ENCODE assay signal across 33 cellular contexts in genomic region chr6:39403304-39403703, GRCh38.
"Had no signal": no experiment of that assay in that cellular context is flagged by ENCODE, and none has a peak within 500 bp of the region (broad histone marks: within the 10 kb centered on the region; RNA-seq: fewer than 3 reads in every experiment).

No MANE protein-coding gene starts in this region.

- DNase-seq: activated CD4-positive, alpha-beta memory T cell treated with anti-CD3 and anti-CD28 coated beads, Interleukin-2, amount 10 ng/mL, durations not matched to agents 7 days and 5 days; activated CD4-positive, alpha-beta T cell treated with anti-CD3 and anti-CD28 coated beads for 1 hour; activated CD4-positive, alpha-beta T cell treated with anti-CD3 and anti-CD28 coated beads for 48 hours; activated CD4-positive, CD25-positive, alpha-beta regulatory T cell; activated CD8-positive, alpha-beta memory T cell treated with anti-CD3 and anti-CD28 coated beads for 24 hours; activated CD8-positive, alpha-beta memory T cell treated with anti-CD3 and anti-CD28 coated beads, Interleukin-2, amount 10 ng/mL, durations not matched to agents 7 days and 5 days; activated CD8-positive, alpha-beta memory T cell treated with anti-CD3 and anti-CD28 coated beads, Interleukin-2, amount 50 U/mL, for 48 hours; activated effector memory CD4-positive, alpha-beta T cell treated with Interleukin-2 at 50 U/mL for 16 hours; activated naive CD4-positive, alpha-beta T cell treated with anti-CD3 and anti-CD28 coated beads, Interleukin-2, amount 10 ng/mL, durations not matched to agents 7 days and 5 days; activated naive CD8-positive, alpha-beta T cell treated with anti-CD3 and anti-CD28 coated beads, Interleukin-2, amount 50 U/mL, for 24 hours; activated T-cell treated with anti-CD3 and anti-CD28 coated beads, Interleukin-2, amount 50 U/mL, for 48 hours; amygdala; body of pancreas; Kasumi-1; KG1; MG63; NCI-H1048; NCI-H1105 treated with DMSO at 0.1 percent for 48 hours; NCI-H146; NCI-H187; NCI-H2029 treated with DMSO at 0.1 percent for 48 hours; NCI-H2171 treated with DMSO at 0.1 percent for 48 hours; NCI-H2227 treated with DMSO at 0.1 percent for 48 hours; NCI-H446; NCI-H524; SHP77; SJCRH30; T1000; WERI-Rb-1 had no signal

- H3K36me3 ChIP-seq: breast epithelium, MG63, SJCRH30, WERI-Rb-1 had no signal

- H3K27me3 ChIP-seq: body of pancreas, breast epithelium, MG63, SJCRH30 had no signal

- FAIRE-seq: astrocyte had no signal

- ATAC-seq: activated CD8-positive, alpha-beta memory T cell treated with anti-CD3 and anti-CD28 coated beads, Interleukin-2, amount 10 ng/mL, durations not matched to agents 7 days and 5 days; activated naive CD8-positive, alpha-beta T cell treated with anti-CD3 and anti-CD28 coated beads, Interleukin-2, amount 50 U/mL, for 24 hours; body of pancreas; Panc1 had no signal

- H3K9me3 ChIP-seq: body of pancreas, breast epithelium, MG63, SJCRH30 had no signal

- H3K4me3 ChIP-seq: body of pancreas, breast epithelium, MG63, SJCRH30, SK-N-MC had no signal

- H3K4me1 ChIP-seq: body of pancreas, breast epithelium, SJCRH30 had no signal

- H3K27ac ChIP-seq: body of pancreas, SJCRH30, SK-N-MC, WERI-Rb-1 had no signal
